Comparison of ENCODE assay signal across 21 cellular contexts in genomic region chr13:29810145-29810742, GRCh38. TPM values are rescaled to one million over a fixed set of nuclear protein-coding genes. Genes with fewer than 3 reads are reported as not detected.
DNase-seq lines count a peak whose midpoint lies in the region; ATAC-seq, FAIRE-seq and TF ChIP-seq lines count a peak whose summit lies in the region.
"Had no signal": no experiment of that assay in that cellular context is flagged by ENCODE, and none has a peak within 500 bp of the region (broad histone marks: within the 10 kb centered on the region; RNA-seq: fewer than 3 reads in every experiment).

No MANE protein-coding gene starts in this region.

- CTCF ChIA-PET in A549 (lab: Yijun Ruan, JAX): interaction anchor here (0.8 kb wide), 1 partner anchor 302 kb away, joined by 6 read pairs; no protein-coding TSS in a partner anchor

- DNase-seq in A549 (ENCODE audit: low read depth in 1 of 2, low spot score in 1 of 2) (no peak), fibroblast of the aortic adventitia (ENCODE audit: low read depth) (peak; percentile 51), NCI-H1694 (lab: John Stamatoyannopoulos, UW) (no peak)
- no peak for DNase-seq in effector CD8-positive, alpha-beta T cell (lab: John Stamatoyannopoulos, UW)
- DNase-seq: activated CD4-positive, CD25-positive, alpha-beta regulatory T cell treated with anti-CD3 and anti-CD28 coated beads, Interleukin-2, amount 50 U/mL, for 72 hours; activated naive CD8-positive, alpha-beta T cell treated with anti-CD3 and anti-CD28 coated beads, Interleukin-2, amount 10 ng/mL, durations not matched to agents 7 days and 5 days; activated T-cell treated with anti-CD3 and anti-CD28 coated beads for 4 hours; central memory CD4-positive, alpha-beta T cell; GM23248; mucosa of descending colon; NCI-H1694 treated with DMSO at 0.1 percent for 48 hours; NCI-H510A treated with DMSO at 0.1 percent for 48 hours; stimulated activated naive CD4-positive, alpha-beta T cell treated with Interleukin-2 at 50 U/mL for 16 hours had no signal

- TF ChIP-seq CTCF in A549 (IDR thresholded peaks at IDR 0.05) (no peak), fibroblast of the aortic adventitia (IDR thresholded peaks at IDR 0.05; ENCODE audit: insufficient read depth, low read length) (no peak)

- POLR2A ChIA-PET in A549 (lab: Yijun Ruan, JAX): no interaction called here

- no peak overlapping the region for H3K4me3 ChIP-seq in A549
- H3K4me3 ChIP-seq in fibroblast of the aortic adventitia (ENCODE audit: low read depth, low read length): no peak overlapping the region
- H3K4me3 ChIP-seq: GM23248, mucosa of descending colon, skin epidermis had no signal

- ATAC-seq in A549: no peak
- ATAC-seq in GM18870 (IDR thresholded peaks at IDR 0.05; ENCODE audit: unreplicated experiment): peak; percentile 62
- ATAC-seq in HG02852 (IDR thresholded peaks at IDR 0.05; ENCODE audit: unreplicated experiment): peak; percentile 67
- no peak for ATAC-seq in HG03469 (IDR thresholded peaks at IDR 0.05; ENCODE audit: unreplicated experiment)
- ATAC-seq in GM21737 (IDR thresholded peaks at IDR 0.05; ENCODE audit: unreplicated experiment): no peak

- WGBS in A549 (ENCODE audit: missing lambda C conversion rate): 24% methylated on average over 2 of the region's 2 CpGs

- peak overlapping the region; percentile 41 for H3K4me2 ChIP-seq in A549

- TF ChIP-seq RAD21 in A549 (conservative IDR thresholded peaks at IDR 0.05 in 1 of 2, IDR thresholded peaks at IDR 0.05 in 1 of 2): no peak

- TF ChIP-seq EP300 in A549 (IDR thresholded peaks at IDR 0.05): no peak

- TF ChIP-seq POLR2A in A549 (IDR thresholded peaks at IDR 0.05; ENCODE audit: low read length): no peak

- no peak for FAIRE-seq in A549 (lab: Jason Lieb, UNC)
- FAIRE-seq: endothelial cell of umbilical vein, urothelium cell line had no signal

- H3K27ac ChIP-seq in A549: no peak overlapping the region; a peak in 1 of 6 replicates
- H3K27ac ChIP-seq: GM23248, HL-60, skin epidermis had no signal

- H3K4me1 ChIP-seq in A549: peaks cover 17% of the 10 kb centered on the region; the same call in 2 of the 3 replicates

- H3K9me3 ChIP-seq in A549: no peaks in the 10 kb centered on the region
- H3K9me3 ChIP-seq: mucosa of descending colon had no signal

TF ChIP-seq in A549, 52 proteins besides CTCF, POLR2A, EP300 and RAD21:
- TF ChIP-seq TFCP2L1 (CRISPR knock-in tag; IDR thresholded peaks at IDR 0.05) (no peak), CBX8 (IDR thresholded peaks at IDR 0.05) (no peak), EHMT2 (IDR thresholded peaks at IDR 0.05; ENCODE audit: low read depth) (no peak), HOXB5 (CRISPR knock-in tag; IDR thresholded peaks at IDR 0.05) (no peak), NFE2L2 (conservative IDR thresholded peaks at IDR 0.05; ENCODE audit: low read length) (no peak), MAFK (IDR thresholded peaks at IDR 0.05; ENCODE audit: partially characterized antibody) (no peak), CHD4 (IDR thresholded peaks at IDR 0.05; ENCODE audit: borderline replicate concordance) (no peak)

RNA-seq across cellular contexts. Expression of gene UBL3, which starts 40.2 kb away (rescaled TPM):
- polyA plus RNA-seq in A549 (2011; rRNA removed) (13.5 and 17.1 TPM in 2 replicates), A549 (2017; fragmentation: RNase III; extraction: RNeasy Plus Mini Kit Qiagen cat#74134 plus additional on column Dnase treatment) (9.2 to 10.4 TPM (median 9.4 TPM) in 3 replicates)
- 4.1 and 5.5 TPM in 2 replicates for polyA plus RNA-seq in A549 (2012; cell fraction: cytosol; rRNA removed)
- 2.0 and 3.3 TPM in 2 replicates for polyA plus RNA-seq in A549 (2012; cell fraction: nucleus; rRNA removed)
- 5.5 and 5.7 TPM in 2 replicates for polyA minus RNA-seq in A549 (2011; rRNA and poly(A)+ RNA removed)
- 21.1 and 57.7 TPM in 2 replicates for total RNA-seq in fibroblast of the aortic adventitia (ENCODE audit: low replicate concordance)

Comparison
In these comparisons a context has a peak if more than half of its experiments do, and no peak if none do; other contexts are left out.
1. ATAC-seq: peak in GM18870 (single experiment) and HG02852 (single experiment); none in A549 (0 of 2), HG03469 (single experiment) and GM21737 (single experiment).